Comparison of ENCODE assay signal across 2 cellular contexts in the genomic region with DNA sequence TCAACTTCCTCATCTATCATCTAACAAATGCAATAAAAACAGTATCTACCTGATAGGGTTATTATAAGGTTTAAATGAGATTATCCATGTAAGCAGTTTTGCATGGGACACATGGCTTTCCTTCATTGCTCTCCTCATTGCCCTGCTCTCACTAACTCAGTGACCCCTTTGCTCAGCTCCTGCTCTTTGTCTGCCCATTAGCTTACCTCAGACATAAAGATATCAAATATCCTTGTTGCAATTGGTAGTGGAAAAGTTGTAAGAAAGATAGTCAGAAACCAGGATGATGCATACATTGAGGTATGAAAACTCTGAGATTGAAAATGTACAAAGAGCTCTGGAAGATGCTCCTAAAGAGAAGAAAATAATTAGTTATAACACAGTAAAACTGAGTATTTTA.
TF ChIP-seq lines count a peak whose summit lies in the region.

No MANE protein-coding gene starts in this region.

TF ChIP-seq in IMR-90, 13 proteins besides CTCF, POLR2A, EP300 and RAD21 (continued from another document):
- TF ChIP-seq FOS (IDR thresholded peaks at IDR 0.05; ENCODE audit: low read depth, low read length) = no peak
- TF ChIP-seq RCOR1 (IDR thresholded peaks at IDR 0.05; ENCODE audit: insufficient replicate concordance, low read length) = no peak
- TF ChIP-seq CHD1 (IDR thresholded peaks at IDR 0.05; ENCODE audit: low read depth, low read length) = no peak
- no peak for TF ChIP-seq MXI1 (IDR thresholded peaks at IDR 0.05; ENCODE audit: borderline replicate concordance, low read depth, low read length)
- TF ChIP-seq MAZ (IDR thresholded peaks at IDR 0.05; ENCODE audit: borderline replicate concordance, low read depth, low read length) = no peak
- TF ChIP-seq, protein P1, sequence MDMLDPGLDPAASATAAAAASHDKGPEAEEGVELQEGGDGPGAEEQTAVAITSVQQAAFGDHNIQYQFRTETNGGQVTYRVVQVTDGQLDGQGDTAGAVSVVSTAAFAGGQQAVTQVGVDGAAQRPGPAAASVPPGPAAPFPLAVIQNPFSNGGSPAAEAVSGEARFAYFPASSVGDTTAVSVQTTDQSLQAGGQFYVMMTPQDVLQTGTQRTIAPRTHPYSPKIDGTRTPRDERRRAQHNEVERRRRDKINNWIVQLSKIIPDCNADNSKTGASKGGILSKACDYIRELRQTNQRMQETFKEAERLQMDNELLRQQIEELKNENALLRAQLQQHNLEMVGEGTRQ (IDR thresholded peaks at IDR 0.05; ENCODE audit: low read depth, low read length) = no peak
- no peak for TF ChIP-seq CEBPB (IDR thresholded peaks at IDR 0.05; ENCODE audit: low read depth, low read length)
- TF ChIP-seq MAFK (IDR thresholded peaks at IDR 0.05; ENCODE audit: low read depth, low read length) = no peak
- no peak for TF ChIP-seq SMC3 (IDR thresholded peaks at IDR 0.05; ENCODE audit: low read depth, low read length)

TF ChIP-seq in WTC11, 78 proteins besides CTCF, POLR2A, EP300 and RAD21 (continued from another document):
- TF ChIP-seq RORB (CRISPR knock-in tag; IDR thresholded peaks at IDR 0.05) = no peak
- TF ChIP-seq NR3C1 (CRISPR knock-in tag; conservative IDR thresholded peaks at IDR 0.05; ENCODE audit: low read depth) = no peak
- TF ChIP-seq ZNF138 (CRISPR knock-in tag; conservative IDR thresholded peaks at IDR 0.05) = no peak
- TF ChIP-seq NR2C2 (CRISPR knock-in tag; IDR thresholded peaks at IDR 0.05) = no peak
- no peak for TF ChIP-seq FOXK1 (CRISPR knock-in tag; IDR thresholded peaks at IDR 0.05)
- no peak for TF ChIP-seq SMAD4 (CRISPR knock-in tag; IDR thresholded peaks at IDR 0.05)
- TF ChIP-seq JUN (CRISPR knock-in tag; IDR thresholded peaks at IDR 0.05) = no peak
